In the genomic region with DNA sequence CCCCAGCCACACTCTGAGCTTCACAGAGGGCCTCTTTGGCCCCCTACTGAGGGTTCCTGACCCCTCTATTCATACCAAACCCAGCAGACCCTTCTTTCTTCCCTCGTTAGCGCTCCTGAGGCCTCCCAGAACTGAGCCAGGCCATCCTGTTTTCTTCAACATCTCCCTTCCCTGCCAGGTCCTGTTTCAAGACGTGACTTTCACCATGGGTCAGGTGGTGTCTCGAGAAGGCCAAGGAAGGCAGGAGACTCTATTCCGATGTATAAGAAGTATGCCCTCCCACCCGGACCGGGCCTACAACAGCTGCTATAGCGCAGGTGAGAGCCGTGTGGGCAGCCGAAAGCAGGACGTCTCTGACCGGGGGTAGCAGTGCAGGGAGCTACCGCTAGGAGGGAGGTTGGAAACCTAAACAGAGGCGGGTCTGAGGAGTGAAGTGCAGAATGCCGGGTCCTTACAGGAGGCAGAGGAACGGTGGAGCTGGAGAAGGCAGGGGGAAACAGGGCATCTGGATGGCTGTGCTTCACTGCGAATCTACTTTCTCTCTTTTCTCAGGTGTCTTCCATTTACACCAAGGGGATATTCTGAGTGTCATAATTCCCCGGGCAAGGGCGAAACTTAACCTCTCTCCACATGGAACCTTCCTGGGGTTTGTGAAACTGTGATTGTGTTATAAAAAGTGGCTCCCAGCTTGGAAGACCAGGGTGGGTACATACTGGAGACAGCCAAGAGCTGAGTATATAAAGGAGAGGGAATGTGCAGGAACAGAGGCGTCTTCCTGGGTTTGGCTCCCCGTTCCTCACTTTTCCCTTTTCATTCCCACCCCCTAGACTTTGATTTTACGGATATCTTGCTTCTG, we compare ENCODE assay signal across 1 cellular context.
TF ChIP-seq lines count a peak whose summit lies in the region.

No MANE protein-coding gene starts in this region.

TF ChIP-seq in HEK293, 187 proteins besides CTCF, POLR2A, EP300 and RAD21 (continued from another document):
- TF ChIP-seq, protein P1, sequence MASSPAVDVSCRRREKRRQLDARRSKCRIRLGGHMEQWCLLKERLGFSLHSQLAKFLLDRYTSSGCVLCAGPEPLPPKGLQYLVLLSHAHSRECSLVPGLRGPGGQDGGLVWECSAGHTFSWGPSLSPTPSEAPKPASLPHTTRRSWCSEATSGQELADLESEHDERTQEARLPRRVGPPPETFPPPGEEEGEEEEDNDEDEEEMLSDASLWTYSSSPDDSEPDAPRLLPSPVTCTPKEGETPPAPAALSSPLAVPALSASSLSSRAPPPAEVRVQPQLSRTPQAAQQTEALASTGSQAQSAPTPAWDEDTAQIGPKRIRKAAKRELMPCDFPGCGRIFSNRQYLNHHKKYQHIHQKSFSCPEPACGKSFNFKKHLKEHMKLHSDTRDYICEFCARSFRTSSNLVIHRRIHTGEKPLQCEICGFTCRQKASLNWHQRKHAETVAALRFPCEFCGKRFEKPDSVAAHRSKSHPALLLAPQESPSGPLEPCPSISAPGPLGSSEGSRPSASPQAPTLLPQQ (tag by site-specific recombination; IDR thresholded peaks at IDR 0.05) = no peak
- no peak for TF ChIP-seq ZNF48 (tag by site-specific recombination; IDR thresholded peaks at IDR 0.05)
- no peak for TF ChIP-seq PRDM6 (tag by site-specific recombination; IDR thresholded peaks at IDR 0.05)
- TF ChIP-seq PRDM1 (tag by site-specific recombination; IDR thresholded peaks at IDR 0.05) = peak; percentile 13; the same call in 1 of the 2 replicates
- TF ChIP-seq SP7 (tag by site-specific recombination; IDR thresholded peaks at IDR 0.05) = peak; percentile 10; the same call in 1 of the 2 replicates
- no peak for TF ChIP-seq MYNN (tag by site-specific recombination; IDR thresholded peaks at IDR 0.05; ENCODE audit: borderline replicate concordance)
- TF ChIP-seq, protein P2, sequence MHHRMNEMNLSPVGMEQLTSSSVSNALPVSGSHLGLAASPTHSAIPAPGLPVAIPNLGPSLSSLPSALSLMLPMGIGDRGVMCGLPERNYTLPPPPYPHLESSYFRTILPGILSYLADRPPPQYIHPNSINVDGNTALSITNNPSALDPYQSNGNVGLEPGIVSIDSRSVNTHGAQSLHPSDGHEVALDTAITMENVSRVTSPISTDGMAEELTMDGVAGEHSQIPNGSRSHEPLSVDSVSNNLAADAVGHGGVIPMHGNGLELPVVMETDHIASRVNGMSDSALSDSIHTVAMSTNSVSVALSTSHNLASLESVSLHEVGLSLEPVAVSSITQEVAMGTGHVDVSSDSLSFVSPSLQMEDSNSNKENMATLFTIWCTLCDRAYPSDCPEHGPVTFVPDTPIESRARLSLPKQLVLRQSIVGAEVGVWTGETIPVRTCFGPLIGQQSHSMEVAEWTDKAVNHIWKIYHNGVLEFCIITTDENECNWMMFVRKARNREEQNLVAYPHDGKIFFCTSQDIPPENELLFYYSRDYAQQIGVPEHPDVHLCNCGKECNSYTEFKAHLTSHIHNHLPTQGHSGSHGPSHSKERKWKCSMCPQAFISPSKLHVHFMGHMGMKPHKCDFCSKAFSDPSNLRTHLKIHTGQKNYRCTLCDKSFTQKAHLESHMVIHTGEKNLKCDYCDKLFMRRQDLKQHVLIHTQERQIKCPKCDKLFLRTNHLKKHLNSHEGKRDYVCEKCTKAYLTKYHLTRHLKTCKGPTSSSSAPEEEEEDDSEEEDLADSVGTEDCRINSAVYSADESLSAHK (tag by site-specific recombination; IDR thresholded peaks at IDR 0.05) = peak; percentile 39; the same call in 1 of the 2 replicates
- peak; percentile 95 for TF ChIP-seq ZBTB20 (tag by site-specific recombination; IDR thresholded peaks at IDR 0.05)
- TF ChIP-seq ZNF76 (tag by site-specific recombination; IDR thresholded peaks at IDR 0.05; ENCODE audit: borderline replicate concordance, low read depth) = peak; percentile 28; the same call in 1 of the 2 replicates
- TF ChIP-seq, protein P3, sequence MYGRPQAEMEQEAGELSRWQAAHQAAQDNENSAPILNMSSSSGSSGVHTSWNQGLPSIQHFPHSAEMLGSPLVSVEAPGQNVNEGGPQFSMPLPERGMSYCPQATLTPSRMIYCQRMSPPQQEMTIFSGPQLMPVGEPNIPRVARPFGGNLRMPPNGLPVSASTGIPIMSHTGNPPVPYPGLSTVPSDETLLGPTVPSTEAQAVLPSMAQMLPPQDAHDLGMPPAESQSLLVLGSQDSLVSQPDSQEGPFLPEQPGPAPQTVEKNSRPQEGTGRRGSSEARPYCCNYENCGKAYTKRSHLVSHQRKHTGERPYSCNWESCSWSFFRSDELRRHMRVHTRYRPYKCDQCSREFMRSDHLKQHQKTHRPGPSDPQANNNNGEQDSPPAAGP (tag by site-specific recombination; IDR thresholded peaks at IDR 0.05) = peak; percentile 35; the same call in 1 of the 2 replicates
- TF ChIP-seq ZBTB17 (tag by site-specific recombination; IDR thresholded peaks at IDR 0.05) = peak; percentile 57
- peak; percentile 46; the same call in 1 of the 2 replicates for TF ChIP-seq ZNF600 (tag by site-specific recombination; IDR thresholded peaks at IDR 0.05)
- no peak for TF ChIP-seq ZNF777 (tag by site-specific recombination; IDR thresholded peaks at IDR 0.05; ENCODE audit: borderline replicate concordance)
- no peak for TF ChIP-seq HOXC10 (CRISPR knock-in tag; IDR thresholded peaks at IDR 0.05)
- TF ChIP-seq, protein P4, sequence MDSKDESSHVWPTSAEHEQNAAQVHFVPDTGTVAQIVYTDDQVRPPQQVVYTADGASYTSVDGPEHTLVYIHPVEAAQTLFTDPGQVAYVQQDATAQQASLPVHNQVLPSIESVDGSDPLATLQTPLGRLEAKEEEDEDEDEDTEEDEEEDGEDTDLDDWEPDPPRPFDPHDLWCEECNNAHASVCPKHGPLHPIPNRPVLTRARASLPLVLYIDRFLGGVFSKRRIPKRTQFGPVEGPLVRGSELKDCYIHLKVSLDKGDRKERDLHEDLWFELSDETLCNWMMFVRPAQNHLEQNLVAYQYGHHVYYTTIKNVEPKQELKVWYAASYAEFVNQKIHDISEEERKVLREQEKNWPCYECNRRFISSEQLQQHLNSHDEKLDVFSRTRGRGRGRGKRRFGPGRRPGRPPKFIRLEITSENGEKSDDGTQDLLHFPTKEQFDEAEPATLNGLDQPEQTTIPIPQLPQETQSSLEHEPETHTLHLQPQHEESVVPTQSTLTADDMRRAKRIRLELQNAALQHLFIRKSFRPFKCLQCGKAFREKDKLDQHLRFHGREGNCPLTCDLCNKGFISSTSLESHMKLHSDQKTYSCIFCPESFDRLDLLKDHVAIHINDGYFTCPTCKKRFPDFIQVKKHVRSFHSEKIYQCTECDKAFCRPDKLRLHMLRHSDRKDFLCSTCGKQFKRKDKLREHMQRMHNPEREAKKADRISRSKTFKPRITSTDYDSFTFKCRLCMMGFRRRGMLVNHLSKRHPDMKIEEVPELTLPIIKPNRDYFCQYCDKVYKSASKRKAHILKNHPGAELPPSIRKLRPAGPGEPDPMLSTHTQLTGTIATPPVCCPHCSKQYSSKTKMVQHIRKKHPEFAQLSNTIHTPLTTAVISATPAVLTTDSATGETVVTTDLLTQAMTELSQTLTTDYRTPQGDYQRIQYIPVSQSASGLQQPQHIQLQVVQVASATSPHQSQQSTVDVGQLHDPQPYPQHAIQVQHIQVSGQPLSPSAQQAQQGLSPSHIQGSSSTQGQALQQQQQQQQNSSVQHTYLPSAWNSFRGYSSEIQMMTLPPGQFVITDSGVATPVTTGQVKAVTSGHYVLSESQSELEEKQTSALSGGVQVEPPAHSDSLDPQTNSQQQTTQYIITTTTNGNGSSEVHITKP (tag by site-specific recombination; IDR thresholded peaks at IDR 0.05) = peak; percentile 82
- TF ChIP-seq, protein P5, sequence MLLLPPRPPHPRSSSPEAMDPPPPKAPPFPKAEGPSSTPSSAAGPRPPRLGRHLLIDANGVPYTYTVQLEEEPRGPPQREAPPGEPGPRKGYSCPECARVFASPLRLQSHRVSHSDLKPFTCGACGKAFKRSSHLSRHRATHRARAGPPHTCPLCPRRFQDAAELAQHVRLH (tag by site-specific recombination; IDR thresholded peaks at IDR 0.05) = peak; percentile 54; the same call in 1 of the 2 replicates
- 0 out of 2 replicates have a peak, but pooled peaks have one; percentile 5 for TF ChIP-seq ZBTB11 (tag by site-specific recombination; conservative IDR thresholded peaks at IDR 0.05; ENCODE audit: low read depth)
- TF ChIP-seq ZNF558 (tag by site-specific recombination; IDR thresholded peaks at IDR 0.05) = no peak
- peak; percentile 69 for TF ChIP-seq ZNF10 (tag by site-specific recombination; IDR thresholded peaks at IDR 0.05)
- TF ChIP-seq SP2 (tag by site-specific recombination; IDR thresholded peaks at IDR 0.05) = peak; percentile 58
- TF ChIP-seq ELK4 (IDR thresholded peaks at IDR 0.05; ENCODE audit: borderline replicate concordance, low read depth, low read length) = no peak
- TF ChIP-seq EGR2 (tag by site-specific recombination; IDR thresholded peaks at IDR 0.05; ENCODE audit: low read depth) = peak; percentile 55
- peak; percentile 34; the same call in 1 of the 2 replicates for TF ChIP-seq OSR2 (tag by site-specific recombination; IDR thresholded peaks at IDR 0.05)
- TF ChIP-seq ZFHX2 (tag by site-specific recombination; conservative IDR thresholded peaks at IDR 0.05) = peak; percentile 36; the same call in 1 of the 2 replicates
- TF ChIP-seq ZNF629 (tag by site-specific recombination; IDR thresholded peaks at IDR 0.05) = no peak
- peak; percentile 80 for TF ChIP-seq ZNF341 (tag by site-specific recombination; IDR thresholded peaks at IDR 0.05; ENCODE audit: low read depth)
- TF ChIP-seq ZIC2 (tag by site-specific recombination; IDR thresholded peaks at IDR 0.05) = no peak
- no peak for TF ChIP-seq KLF10 (tag by site-specific recombination; IDR thresholded peaks at IDR 0.05)
- no peak; the same call in 1 of the 2 replicates for TF ChIP-seq ZNF18 (tag by site-specific recombination; IDR thresholded peaks at IDR 0.05)
- TF ChIP-seq MZF1 (tag by site-specific recombination; IDR thresholded peaks at IDR 0.05; ENCODE audit: borderline replicate concordance) = no peak
